In the genomic region with DNA sequence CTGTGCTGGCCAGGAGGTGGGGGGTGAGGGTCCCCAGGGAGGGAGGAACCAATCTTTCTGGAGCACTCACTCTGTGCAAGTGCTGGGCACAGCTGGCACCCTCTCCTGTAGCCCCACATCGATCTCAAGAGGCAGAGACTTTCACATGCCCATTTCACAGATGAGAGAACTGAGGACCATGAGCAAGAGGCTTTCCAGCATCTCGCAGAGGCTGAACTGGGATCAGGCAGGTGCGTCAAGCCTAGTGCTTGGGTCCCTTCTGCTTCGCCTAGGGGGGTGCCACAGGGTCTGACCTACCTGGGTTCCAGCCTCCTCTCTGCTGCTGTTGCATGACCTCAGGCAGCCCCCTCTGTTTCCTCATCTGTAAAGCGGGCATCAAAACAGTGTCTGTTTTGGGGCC, we compare ENCODE assay signal across 2 cellular contexts.
TF ChIP-seq lines count a peak whose summit lies in the region.

No MANE protein-coding gene starts in this region.

TF ChIP-seq in IMR-90, 13 proteins besides CTCF, POLR2A, EP300 and RAD21:
- TF ChIP-seq, protein P1, sequence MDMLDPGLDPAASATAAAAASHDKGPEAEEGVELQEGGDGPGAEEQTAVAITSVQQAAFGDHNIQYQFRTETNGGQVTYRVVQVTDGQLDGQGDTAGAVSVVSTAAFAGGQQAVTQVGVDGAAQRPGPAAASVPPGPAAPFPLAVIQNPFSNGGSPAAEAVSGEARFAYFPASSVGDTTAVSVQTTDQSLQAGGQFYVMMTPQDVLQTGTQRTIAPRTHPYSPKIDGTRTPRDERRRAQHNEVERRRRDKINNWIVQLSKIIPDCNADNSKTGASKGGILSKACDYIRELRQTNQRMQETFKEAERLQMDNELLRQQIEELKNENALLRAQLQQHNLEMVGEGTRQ (IDR thresholded peaks at IDR 0.05; ENCODE audit: low read depth, low read length): no peak
- no peak for TF ChIP-seq NFE2L2 (IDR thresholded peaks at IDR 0.05; ENCODE audit: low read depth, low read length)
- TF ChIP-seq CEBPB (IDR thresholded peaks at IDR 0.05; ENCODE audit: low read depth, low read length): no peak
- no peak for TF ChIP-seq MAZ (IDR thresholded peaks at IDR 0.05; ENCODE audit: borderline replicate concordance, low read depth, low read length)
- TF ChIP-seq SMC3 (IDR thresholded peaks at IDR 0.05; ENCODE audit: low read depth, low read length): no peak
- TF ChIP-seq BHLHE40 (IDR thresholded peaks at IDR 0.05; ENCODE audit: low read depth, low read length): no peak
- TF ChIP-seq CHD1 (IDR thresholded peaks at IDR 0.05; ENCODE audit: low read depth, low read length): no peak
- no peak for TF ChIP-seq FOS (IDR thresholded peaks at IDR 0.05; ENCODE audit: low read depth, low read length)
- TF ChIP-seq MAFK (IDR thresholded peaks at IDR 0.05; ENCODE audit: low read depth, low read length): no peak
- no peak for TF ChIP-seq MXI1 (IDR thresholded peaks at IDR 0.05; ENCODE audit: borderline replicate concordance, low read depth, low read length)
- TF ChIP-seq, protein P2, sequence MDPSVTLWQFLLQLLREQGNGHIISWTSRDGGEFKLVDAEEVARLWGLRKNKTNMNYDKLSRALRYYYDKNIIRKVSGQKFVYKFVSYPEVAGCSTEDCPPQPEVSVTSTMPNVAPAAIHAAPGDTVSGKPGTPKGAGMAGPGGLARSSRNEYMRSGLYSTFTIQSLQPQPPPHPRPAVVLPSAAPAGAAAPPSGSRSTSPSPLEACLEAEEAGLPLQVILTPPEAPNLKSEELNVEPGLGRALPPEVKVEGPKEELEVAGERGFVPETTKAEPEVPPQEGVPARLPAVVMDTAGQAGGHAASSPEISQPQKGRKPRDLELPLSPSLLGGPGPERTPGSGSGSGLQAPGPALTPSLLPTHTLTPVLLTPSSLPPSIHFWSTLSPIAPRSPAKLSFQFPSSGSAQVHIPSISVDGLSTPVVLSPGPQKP (IDR thresholded peaks at IDR 0.05; ENCODE audit: borderline replicate concordance, low read depth, low read length): no peak
- TF ChIP-seq RCOR1 (IDR thresholded peaks at IDR 0.05; ENCODE audit: insufficient replicate concordance, low read length): no peak
- TF ChIP-seq RFX5 (IDR thresholded peaks at IDR 0.05; ENCODE audit: low read depth, low read length): no peak

TF ChIP-seq in H1, 55 proteins besides CTCF, POLR2A, EP300 and RAD21:
- TF ChIP-seq KDM1A (IDR thresholded peaks at IDR 0.05; ENCODE audit: borderline replicate concordance, low read length): peak; percentile 55; the same call in 1 of the 2 replicates
- no peak for TF ChIP-seq RFX5 (IDR thresholded peaks at IDR 0.05; ENCODE audit: borderline replicate concordance, low read depth, low read length)
